Comparison of ENCODE assay signal across 8 cellular contexts in genomic region chr3:111690242-111690641, GRCh38. TPM values are rescaled to one million over a fixed set of nuclear protein-coding genes. Genes with fewer than 3 reads are reported as not detected.
A peak's percentile ranks its signal among the peaks of the same experiment; 100 is the strongest.
DNase-seq lines count a peak whose midpoint lies in the region; ATAC-seq, FAIRE-seq and TF ChIP-seq lines count a peak whose summit lies in the region.

No MANE protein-coding gene starts in this region.

- peaks cover 21% of the 10 kb centered on the region for H3K4me1 ChIP-seq in HepG2 (ENCODE audit: insufficient read depth, low read length)

- no peak for TF ChIP-seq EP300 in HepG2 (IDR thresholded peaks at IDR 0.05; ENCODE audit: low read depth in 2 of 2, low read length in 2 of 2)
- no peak for TF ChIP-seq EP300 in HepG2 (CRISPR knock-in tag; IDR thresholded peaks at IDR 0.05; ENCODE audit: borderline replicate concordance)

- TF ChIP-seq CTCF in astrocyte of the cerebellum (IDR thresholded peaks at IDR 0.05; ENCODE audit: low read depth, low read length, missing control alignments) (no peak), coronary artery (IDR thresholded peaks at IDR 0.05) (no peak), HepG2 (CRISPR knock-in tag; IDR thresholded peaks at IDR 0.05) (no peak)

- H3K4me3 ChIP-seq in astrocyte of the cerebellum (ENCODE audit: low read depth, low read length) (no peak overlapping the region), coronary artery (no peak overlapping the region), HepG2 (replicated peaks in 1 of 3; ENCODE audit: insufficient read depth in 1 of 3, low read depth in 2 of 3, low read length in 3 of 3) (no peak overlapping the region)

- peaks cover 2% of the 10 kb centered on the region for H3K79me2 ChIP-seq in HepG2 (ENCODE audit: insufficient read depth, low read length)

- H3K36me3 ChIP-seq in HepG2 (replicated peaks in 1 of 2; ENCODE audit: control insufficient read depth in 1 of 2, insufficient read depth in 2 of 2, low read length in 2 of 2), result no peaks in the 10 kb centered on the region

- DNase-seq in GM03348 (ENCODE audit: low spot score), result peak; percentile 52
- peak; percentile 39 for DNase-seq in astrocyte of the cerebellum (ENCODE audit: low read depth)
- DNase-seq in coronary artery (ENCODE audit: low spot score), result no peak
- no peak for DNase-seq in Right ventricle myocardium inferior (ENCODE audit: missing footprints)
- no peak for DNase-seq in Kasumi-1 (lab: John Stamatoyannopoulos, UW)
- DNase-seq in HepG2 (ENCODE audit: low spot score), result no peak

- no peaks in the 10 kb centered on the region for H3K27me3 ChIP-seq in HepG2 (ENCODE audit: control insufficient read depth in 1 of 2, insufficient read depth in 2 of 2, low read length in 2 of 2)

- no peak overlapping the region for H2AFZ ChIP-seq in HepG2 (ENCODE audit: low read length)

- no peaks in the 10 kb centered on the region for H3K9me3 ChIP-seq in HepG2 (ENCODE audit: low read length)

- no TSS peak for BruUV-seq in HepG2 (replicated peaks; lab: Mats Ljungman, UMichigan)

- H3K4me2 ChIP-seq in HepG2 (ENCODE audit: low read depth, low read length), result no peak overlapping the region

- in situ Hi-C loops in astrocyte of the cerebellum (cut with HindIII; ENCODE audit: low sequenced_read_pairs), result loop anchor here (5.0 kb wide), 1 partner anchor 113 kb away; no protein-coding TSS in a partner anchor
- in situ Hi-C loops in HepG2 (cut with HindIII; ENCODE audit: extremely low pct_ligation_motif_present, low pct_unique_long_range_greater_than_20kb), result no loop called here

- H3K9ac ChIP-seq in HepG2 (ENCODE audit: insufficient read depth, low read depth, low read length), result no peak overlapping the region

- TF ChIP-seq RAD21 in HepG2 (CRISPR knock-in tag; IDR thresholded peaks at IDR 0.05), result no peak

- no peak for FAIRE-seq in HepG2 (lab: Jason Lieb, UNC)

- no peak for TF ChIP-seq POLR2A in HepG2 (IDR thresholded peaks at IDR 0.05; ENCODE audit: insufficient read depth in 1 of 2, low read depth in 2 of 2, low read length in 2 of 2)

- POLR2A ChIA-PET in HepG2 (lab: Yijun Ruan, JAX), result no interaction called here

- CTCF ChIA-PET in HepG2 (lab: Yijun Ruan, JAX; ENCODE audit: low intra/inter-chr PET ratio, low total read pairs), result interaction anchor here (4.0 kb wide), 1 partner anchor 21 kb away, joined by 48 read pairs; no protein-coding TSS in a partner anchor

- no peaks in the 10 kb centered on the region for H4K20me1 ChIP-seq in HepG2 (ENCODE audit: insufficient read depth, low read length)

- intact Hi-C loops in Right ventricle myocardium inferior (cut with DNase I) (no loop called here), HepG2 (cut with micrococcal nuclease; ENCODE audit: unreplicated experiment) (no loop called here)

- 84% methylated on average over 3 of the region's 3 CpGs for WGBS in HepG2 (ENCODE audit: low lambda C conversion rate)

- H3K27ac ChIP-seq in coronary artery, result no peak overlapping the region
- no peak overlapping the region for H3K27ac ChIP-seq in HepG2 (ENCODE audit: extremely low read length, insufficient read depth, low read length)

- ATAC-seq in GM21381 (IDR thresholded peaks at IDR 0.05; ENCODE audit: unreplicated experiment) (peak; percentile 82), HG03442 (IDR thresholded peaks at IDR 0.05; ENCODE audit: unreplicated experiment) (peak; percentile 95), Right ventricle myocardium inferior (no peak), HepG2 (no peak)

TF ChIP-seq in HepG2, 621 proteins besides CTCF, POLR2A, EP300 and RAD21:
- no peak for TF ChIP-seq NBN (conservative IDR thresholded peaks at IDR 0.05)

RNA-seq across cellular contexts. Expression of gene PLCXD2, which starts 15.8 kb away (rescaled TPM):
- total RNA-seq in Right ventricle myocardium inferior (4.0 TPM), HepG2 (2016; rRNA removed; fragmentation: Illumina TruSeq; extraction: Trizol) (23.5 and 29.1 TPM in 2 replicates)
- 9.1 and 11.9 TPM in 2 replicates for total RNA-seq in HepG2 (2016; cell fraction: cytosol; rRNA removed; fragmentation: Illumina TruSeq; extraction: Trizol; ENCODE audit: low read depth)
- total RNA-seq in HepG2 (2016; cell fraction: insoluble cytoplasmic fraction; rRNA removed; fragmentation: Illumina TruSeq; extraction: Trizol), result 21.6 and 24.6 TPM in 2 replicates
- 18.7 and 18.8 TPM in 2 replicates for total RNA-seq in HepG2 (2016; cell fraction: membrane; rRNA removed; fragmentation: Illumina TruSeq; extraction: Trizol)
- 27.0 and 27.2 TPM in 2 replicates for total RNA-seq in HepG2 (2016; cell fraction: nucleus; rRNA removed; fragmentation: Illumina TruSeq; extraction: Trizol)
- polyA plus RNA-seq in HepG2 (2011; rRNA removed), result 4.7 and 4.8 TPM in 2 replicates
- polyA plus RNA-seq in HepG2 (2011; cell fraction: cytosol; rRNA removed), result 4.7 and 6.8 TPM in 2 replicates
- polyA plus RNA-seq in HepG2 (2011; cell fraction: nucleus; rRNA removed), result 2.9 and 3.5 TPM in 2 replicates
- polyA plus RNA-seq in HepG2 (2012), result 7.1 and 11.5 TPM in 2 replicates
- 9.5 and 11.8 TPM in 2 replicates for polyA plus RNA-seq in HepG2 (2016; cell fraction: cytosol; fragmentation: Illumina TruSeq; extraction: Trizol; ENCODE audit: low read depth)
- polyA plus RNA-seq in HepG2 (2016; cell fraction: insoluble cytoplasmic fraction; fragmentation: Illumina TruSeq; extraction: Trizol; ENCODE audit: low read depth), result 17.7 and 19.9 TPM in 2 replicates
- polyA plus RNA-seq in HepG2 (2016; cell fraction: membrane; fragmentation: Illumina TruSeq; extraction: Trizol; ENCODE audit: low read depth), result 14.0 and 14.3 TPM in 2 replicates
- 8.6 and 9.9 TPM in 2 replicates for polyA plus RNA-seq in HepG2 (2016; cell fraction: nucleus; fragmentation: Illumina TruSeq; extraction: Trizol; ENCODE audit: insufficient read depth, low read depth)
- polyA minus RNA-seq in HepG2 (2011; rRNA and poly(A)+ RNA removed; ENCODE audit: low replicate concordance), result 3.4 and 6.0 TPM in 2 replicates
- polyA minus RNA-seq in HepG2 (2011; cell fraction: cytosol; rRNA and poly(A)+ RNA removed), result 0.49 and 2.7 TPM in 2 replicates
- 62.8 and 86.4 TPM in 2 replicates for polyA minus RNA-seq in HepG2 (2011; cell fraction: nucleus; rRNA and poly(A)+ RNA removed)

Comparison
In these comparisons a context has a peak if more than half of its experiments do, and no peak if none do; other contexts are left out.
1. DNase-seq: peak in GM03348 (single experiment) and astrocyte of the cerebellum (single experiment); none in coronary artery (single experiment), Right ventricle myocardium inferior (single experiment), Kasumi-1 (0 of 2) and HepG2 (single experiment).
2. ATAC-seq: peak in GM21381 (single experiment) and HG03442 (single experiment); none in Right ventricle myocardium inferior (single experiment) and HepG2 (single experiment).